ENCODE assay signal across 8 cellular contexts in the genomic region with DNA sequence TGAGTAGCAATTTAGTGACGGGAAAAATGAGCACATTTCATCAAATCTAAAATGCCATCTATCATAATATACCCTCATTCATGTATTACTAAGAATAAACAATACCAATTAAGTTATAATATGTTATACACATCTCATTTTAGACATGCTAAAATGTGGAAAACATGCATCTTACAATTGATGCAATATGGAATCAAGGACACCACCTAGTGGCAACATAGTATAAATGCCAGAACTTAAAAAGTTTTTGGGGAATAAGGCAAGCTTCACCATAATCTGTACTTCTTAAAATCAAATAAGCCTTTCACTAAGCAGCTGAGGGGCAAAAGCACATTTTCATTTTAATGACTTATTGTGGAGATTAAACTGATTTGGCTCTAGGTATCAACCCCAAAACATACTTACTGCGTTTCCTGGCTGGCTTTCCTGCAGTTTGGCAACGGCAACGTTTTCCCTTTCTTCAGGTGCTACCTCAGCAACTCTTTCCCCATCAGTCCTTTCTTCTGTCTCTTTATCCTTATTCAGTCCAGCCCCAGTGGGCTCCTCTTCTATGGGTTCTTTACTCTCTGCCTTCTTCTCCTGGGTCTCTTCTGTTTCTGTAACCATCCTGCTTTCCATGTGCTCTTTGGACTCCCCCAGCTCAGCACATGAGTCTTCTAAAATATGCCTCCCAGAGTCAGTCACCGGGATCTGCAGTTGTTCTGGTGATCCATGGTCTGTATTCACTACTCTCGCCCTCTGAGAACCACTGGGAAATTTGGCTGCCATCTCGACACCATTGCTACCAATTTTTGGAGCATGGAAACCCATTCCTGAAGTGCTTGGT. TPM values are rescaled to one million over a fixed set of nuclear protein-coding genes. Genes with fewer than 3 reads are reported as not detected.
A peak's percentile ranks its signal among the peaks of the same experiment; 100 is the strongest.
DNase-seq lines count a peak whose midpoint lies in the region; ATAC-seq and TF ChIP-seq lines count a peak whose summit lies in the region.

No MANE protein-coding gene starts in this region.

- H3K27me3 Mint-ChIP-seq in endodermal cell (ENCODE audit: insufficient read depth) = no peaks in the 10 kb centered on the region

- TF ChIP-seq CTCF in OCI-LY3 (IDR thresholded peaks at IDR 0.05; ENCODE audit: low read depth, low read length) (peak; percentile 83), endodermal cell (conservative IDR thresholded peaks at IDR 0.05) (peak; percentile 87), neutrophil (IDR thresholded peaks at IDR 0.05) (peak; percentile 74)

- no peak overlapping the region for H3K4me3 ChIP-seq in H7 (ENCODE audit: insufficient read depth, low read depth, low read length)
- H3K4me3 ChIP-seq in OCI-LY3 (ENCODE audit: low read length) = no peak overlapping the region
- H3K4me3 ChIP-seq in endodermal cell (ENCODE audit: low read length) = no peak overlapping the region
- no peak overlapping the region for H3K4me3 ChIP-seq in neutrophil (ENCODE audit: low read depth in 1 of 2, low read length in 1 of 2)

- no peak overlapping the region for H3K4me2 ChIP-seq in OCI-LY3 (ENCODE audit: low read length)

- no peaks in the 10 kb centered on the region for H3K4me1 Mint-ChIP-seq in endodermal cell

- no peak for ATAC-seq in GM21576 (IDR thresholded peaks at IDR 0.05; ENCODE audit: unreplicated experiment)

- peaks cover 65% of the 10 kb centered on the region for H3K36me3 Mint-ChIP-seq in endodermal cell (ENCODE audit: low read depth)

- H3K4me3 Mint-ChIP-seq in endodermal cell = no peak overlapping the region

- H3K79me2 ChIP-seq in OCI-LY3 (ENCODE audit: low read length) = peaks cover 14% of the 10 kb centered on the region; the same call in 1 of the 2 replicates

- H3K27me3 ChIP-seq in H7 (ENCODE audit: control insufficient read depth, insufficient read depth, low read length) (no peaks in the 10 kb centered on the region), OCI-LY3 (ENCODE audit: low read depth, low read length) (no peaks in the 10 kb centered on the region), endodermal cell (ENCODE audit: control insufficient read depth, insufficient read depth, low read length, poor library complexity, severe bottlenecking) (no peaks in the 10 kb centered on the region), neutrophil (no peaks in the 10 kb centered on the region)

- peaks cover 12% of the 10 kb centered on the region for H4K20me1 ChIP-seq in OCI-LY3 (ENCODE audit: insufficient read depth, low read length)

- H2AFZ ChIP-seq in OCI-LY3 (ENCODE audit: low read depth, low read length) = no peak overlapping the region

- H3K36me3 ChIP-seq in H7 (replicated peaks; ENCODE audit: control insufficient read depth, insufficient read depth, low read length) (peaks cover 29% of the 10 kb centered on the region), OCI-LY3 (replicated peaks; ENCODE audit: low read depth, low read length) (peaks cover 61% of the 10 kb centered on the region), endodermal cell (ENCODE audit: control insufficient read depth, insufficient read depth, low read length) (peaks cover 94% of the 10 kb centered on the region), neutrophil (peaks cover 55% of the 10 kb centered on the region)

- 90 to 97% methylated on average over 6 to 7 of the region's 7 CpGs for WGBS in endodermal cell (ENCODE audit: insufficient coverage in 1 of 2, insufficient read length in 1 of 2), 2 experiments

- H3K27ac Mint-ChIP-seq in endodermal cell = no peak overlapping the region

- no peak overlapping the region for H3K27ac ChIP-seq in OCI-LY3 (ENCODE audit: low read length)
- no peak overlapping the region for H3K27ac ChIP-seq in endodermal cell (ENCODE audit: low read depth, low read length)
- H3K27ac ChIP-seq in neutrophil = peak overlapping the region; percentile 35

- peak; percentile 68 for DNase-seq in CD1c-positive myeloid dendritic cell (ENCODE audit: extremely low spot score)
- peak; percentile 37 for DNase-seq in H7
- DNase-seq in endodermal cell = no peak
- no peak for DNase-seq in stimulated activated CD4-positive, alpha-beta T cell treated with anti-CD3 and anti-CD28 coated beads, Interleukin-4, amount 100 ng/mL, for 4 hours
- DNase-seq in posterior cingulate gyrus = no peak

- intact Hi-C loops in posterior cingulate gyrus (cut with DNase I) = no loop called here

- peaks cover 6% of the 10 kb centered on the region for H3K9me3 Mint-ChIP-seq in endodermal cell

- no peaks in the 10 kb centered on the region for H3K9me3 ChIP-seq in OCI-LY3 (ENCODE audit: insufficient read depth, low read length)
- H3K9me3 ChIP-seq in endodermal cell (ENCODE audit: control insufficient read depth, low read length) = peaks cover 12% of the 10 kb centered on the region
- no peaks in the 10 kb centered on the region for H3K9me3 ChIP-seq in neutrophil

- H3K4me1 ChIP-seq in OCI-LY3 (ENCODE audit: low read length) (peaks cover 12% of the 10 kb centered on the region), endodermal cell (ENCODE audit: control insufficient read depth, insufficient read depth, low read length) (no peaks in the 10 kb centered on the region), neutrophil (ENCODE audit: control insufficient read depth in 1 of 2, insufficient read depth in 1 of 2, low read depth in 1 of 2, low read length in 1 of 2) (peaks cover 2 to 7% of the 10 kb centered on the region in 2 experiments)

- H3K9ac ChIP-seq in OCI-LY3 (ENCODE audit: low read length) (no peak overlapping the region), endodermal cell (ENCODE audit: extremely low read depth, low read length, poor library complexity, severe bottlenecking) (no peak overlapping the region)

RNA-seq across cellular contexts. Expression of gene SDE2, which starts 11.4 kb away (rescaled TPM):
- 34.4 and 38.4 TPM in 2 replicates for total RNA-seq in H7 (2014; rRNA removed; shearing (Covaris generic))
- total RNA-seq in endodermal cell = 10 to 100 TPM; 19.0 to 21.6 TPM
- 13.3 TPM for polyA plus RNA-seq in endodermal cell (2013, experiment 1 of 2)
- polyA plus RNA-seq in endodermal cell (2013, experiment 2 of 2) = 12.3 TPM

RNA-seq across cellular contexts. Expression of gene LEFTY2, which starts 46.7 kb away (rescaled TPM):
- 971 and 2,272 TPM in 2 replicates for total RNA-seq in H7 (2014; rRNA removed; shearing (Covaris generic))
- total RNA-seq in endodermal cell = 100 to 1,000 TPM; 272 to 938 TPM
- polyA plus RNA-seq in endodermal cell (2013, experiment 1 of 2) = 318 TPM
- polyA plus RNA-seq in endodermal cell (2013, experiment 2 of 2) = 376 TPM

Comparison
In these comparisons a context has a peak if more than half of its experiments do, and no peak if none do; other contexts are left out.
1. DNase-seq: peak in CD1c-positive myeloid dendritic cell (single experiment) and H7 (single experiment); none in endodermal cell (single experiment), stimulated activated CD4-positive, alpha-beta T cell treated with anti-CD3 and anti-CD28 coated beads, Interleukin-4, amount 100 ng/mL, for 4 hours (0 of 2) and posterior cingulate gyrus (0 of 10).
2. Peak in every context shown above with its lines, with median percentiles within 50 percentile points of each other: CTCF ChIP-seq.